8 cellular contexts compared by ENCODE assay signal in genomic region chr5:149367249-149367971, GRCh38. TPM values are rescaled to one million over a fixed set of nuclear protein-coding genes. Genes with fewer than 3 reads are reported as not detected.
DNase-seq lines count a peak whose midpoint lies in the region; ATAC-seq and TF ChIP-seq lines count a peak whose summit lies in the region.

No MANE protein-coding gene starts in this region.

- H3K4me1 Mint-ChIP-seq in glutamatergic neuron (ENCODE audit: low read depth, unreplicated experiment), result peaks cover 7% of the 10 kb centered on the region

- no peaks in the 10 kb centered on the region for H3K36me3 ChIP-seq in rectal smooth muscle tissue (ENCODE audit: control insufficient read depth, insufficient read depth, low read length)

- no peaks in the 10 kb centered on the region for H3K36me3 Mint-ChIP-seq in glutamatergic neuron (ENCODE audit: unreplicated experiment)

- no peak overlapping the region for H3K27ac Mint-ChIP-seq in glutamatergic neuron (ENCODE audit: unreplicated experiment)

- H3K27me3 ChIP-seq in rectal smooth muscle tissue (ENCODE audit: control insufficient read depth, insufficient read depth, low read length), result no peaks in the 10 kb centered on the region

- in situ Hi-C loops in KBM-7 (cut with MboI; ENCODE audit: low pct_unique_long_range_greater_than_20kb, low sequenced_read_pairs), result no loop called here

- peaks cover 14% of the 10 kb centered on the region for H3K4me1 ChIP-seq in rectal smooth muscle tissue (ENCODE audit: control insufficient read depth, insufficient read depth, low read length)

- peaks cover 2% of the 10 kb centered on the region for H3K9me3 Mint-ChIP-seq in glutamatergic neuron (ENCODE audit: unreplicated experiment)

- H3K4me3 Mint-ChIP-seq in glutamatergic neuron (ENCODE audit: unreplicated experiment), result no peak overlapping the region

- peaks cover 2% of the 10 kb centered on the region for H3K27me3 Mint-ChIP-seq in glutamatergic neuron (ENCODE audit: unreplicated experiment)

- ATAC-seq in GM21576 (IDR thresholded peaks at IDR 0.05; ENCODE audit: unreplicated experiment), result peak; percentile 50
- ATAC-seq in GM19397 (IDR thresholded peaks at IDR 0.05; ENCODE audit: unreplicated experiment), result no peak

- TF ChIP-seq CTCF in glutamatergic neuron (IDR thresholded peaks at IDR 0.05; ENCODE audit: partially characterized antibody, unreplicated experiment), result peak; percentile 82

- H3K9ac ChIP-seq in rectal smooth muscle tissue (ENCODE audit: low read length), result no peak overlapping the region

- DNase-seq in DMS53 treated with DMSO at 0.1 percent for 48 hours (lab: John Stamatoyannopoulos, UW; ENCODE audit: unreplicated experiment) (peak; percentile 81), KBM-7 (peak; percentile 69), SHP77 (lab: John Stamatoyannopoulos, UW) (peak; percentile 80 to 85), glutamatergic neuron (peak; percentile 81)
- peak; percentile 59 for DNase-seq in activated naive CD4-positive, alpha-beta T cell treated with Interleukin-2 at 50 U/mL for 16 hours

- no peak overlapping the region for H3K4me3 ChIP-seq in rectal smooth muscle tissue (ENCODE audit: low read length)

- H3K27ac ChIP-seq in rectal smooth muscle tissue (ENCODE audit: low read depth, low read length), result peak overlapping the region; percentile 70

RNA-seq across cellular contexts. Expression of gene PCYOX1L, which starts 9.6 kb away (rescaled TPM):
- total RNA-seq in glutamatergic neuron (ENCODE audit: unreplicated experiment), result 25.4 TPM

RNA-seq across cellular contexts. Expression of gene IL17B, which starts 11.7 kb away (rescaled TPM):
- total RNA-seq in glutamatergic neuron (ENCODE audit: unreplicated experiment), result 0.88 TPM

RNA-seq across cellular contexts. Expression of gene GRPEL2, which starts 22.1 kb away (rescaled TPM):
- 34.7 TPM for total RNA-seq in glutamatergic neuron (ENCODE audit: unreplicated experiment)
